1 cellular context compared by ENCODE assay signal in the genomic region with DNA sequence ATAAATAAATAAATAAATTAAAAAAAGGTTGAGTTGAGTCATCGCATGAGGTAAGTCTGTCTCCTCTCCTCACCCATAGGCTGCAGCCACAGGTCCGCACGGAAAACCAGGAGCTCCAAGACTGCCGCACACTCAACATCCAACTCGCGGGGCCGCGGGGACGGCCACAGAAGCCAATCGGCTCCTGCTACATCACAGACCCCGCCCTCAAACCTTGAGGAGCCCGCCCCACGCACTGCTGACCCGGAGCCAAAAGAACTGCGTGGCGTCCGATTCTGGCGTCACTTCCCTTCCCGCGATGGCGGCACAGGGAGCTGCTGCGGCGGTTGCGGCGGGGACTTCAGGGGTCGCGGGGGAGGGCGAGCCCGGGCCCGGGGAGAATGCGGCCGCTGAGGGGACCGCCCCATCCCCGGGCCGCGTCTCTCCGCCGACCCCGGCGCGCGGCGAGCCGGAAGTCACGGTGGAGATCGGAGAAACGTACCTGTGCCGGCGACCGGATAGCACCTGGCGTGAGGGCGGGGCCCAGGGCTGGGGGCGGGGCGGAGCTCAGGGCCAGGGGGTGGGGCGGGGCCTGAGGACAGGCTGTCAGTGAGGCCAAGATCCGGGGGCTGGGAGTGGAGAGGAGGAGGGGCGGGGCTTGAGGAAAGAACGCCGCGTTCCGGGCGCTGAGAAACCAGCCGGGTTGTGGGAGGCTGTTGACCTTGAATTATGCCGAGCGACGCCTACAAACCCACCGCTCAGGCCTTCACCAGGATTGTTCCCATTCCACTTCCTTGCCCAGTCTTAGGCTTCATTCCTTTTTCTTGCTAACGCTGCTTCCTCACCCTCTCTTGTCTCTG.
TF ChIP-seq lines count a peak whose summit lies in the region.

A gene (plus strand): TSS at position 281 of the 839 bp plus-strand sequence. CDS start 18 bp downstream, at position 299.

TF ChIP-seq in HepG2, 621 proteins besides CTCF, POLR2A, EP300 and RAD21 (continued from another document and continues in another):
- TF ChIP-seq, protein P1, sequence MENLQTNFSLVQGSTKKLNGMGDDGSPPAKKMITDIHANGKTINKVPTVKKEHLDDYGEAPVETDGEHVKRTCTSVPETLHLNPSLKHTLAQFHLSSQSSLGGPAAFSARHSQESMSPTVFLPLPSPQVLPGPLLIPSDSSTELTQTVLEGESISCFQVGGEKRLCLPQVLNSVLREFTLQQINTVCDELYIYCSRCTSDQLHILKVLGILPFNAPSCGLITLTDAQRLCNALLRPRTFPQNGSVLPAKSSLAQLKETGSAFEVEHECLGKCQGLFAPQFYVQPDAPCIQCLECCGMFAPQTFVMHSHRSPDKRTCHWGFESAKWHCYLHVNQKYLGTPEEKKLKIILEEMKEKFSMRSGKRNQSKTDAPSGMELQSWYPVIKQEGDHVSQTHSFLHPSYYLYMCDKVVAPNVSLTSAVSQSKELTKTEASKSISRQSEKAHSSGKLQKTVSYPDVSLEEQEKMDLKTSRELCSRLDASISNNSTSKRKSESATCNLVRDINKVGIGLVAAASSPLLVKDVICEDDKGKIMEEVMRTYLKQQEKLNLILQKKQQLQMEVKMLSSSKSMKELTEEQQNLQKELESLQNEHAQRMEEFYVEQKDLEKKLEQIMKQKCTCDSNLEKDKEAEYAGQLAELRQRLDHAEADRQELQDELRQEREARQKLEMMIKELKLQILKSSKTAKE (CRISPR knock-in tag; IDR thresholded peaks at IDR 0.05; ENCODE audit: borderline replicate concordance): peak; percentile 65
- TF ChIP-seq ZNF274 (CRISPR knock-in tag; IDR thresholded peaks at IDR 0.05) (peak; percentile 80; the same call in 1 of the 2 replicates), ZFP82 (CRISPR knock-in tag; IDR thresholded peaks at IDR 0.05; ENCODE audit: borderline replicate concordance) (0 out of 2 replicates have a peak, but pooled peaks have one; percentile 76), POLR2AphosphoS2 (IDR thresholded peaks at IDR 0.05; ENCODE audit: low read depth, low read length) (peak; percentile 65; the same call in 1 of the 2 replicates), HMGA1 (CRISPR knock-in tag; conservative IDR thresholded peaks at IDR 0.05) (no peak), ZNF660 (CRISPR knock-in tag; IDR thresholded peaks at IDR 0.05; ENCODE audit: borderline replicate concordance, low read depth) (no peak), ZNF775 (CRISPR knock-in tag; IDR thresholded peaks at IDR 0.05; ENCODE audit: borderline replicate concordance) (0 out of 2 replicates have a peak, but pooled peaks have one; percentile 28), ZNF10 (CRISPR knock-in tag; IDR thresholded peaks at IDR 0.05; ENCODE audit: borderline replicate concordance, low read depth) (no peak), ZNF589 (CRISPR knock-in tag; conservative IDR thresholded peaks at IDR 0.05) (peak; percentile 71; the same call in 1 of the 2 replicates), GATA4 (IDR thresholded peaks at IDR 0.05; ENCODE audit: borderline replicate concordance, low read depth) (no peak), NAIF1 (CRISPR knock-in tag; IDR thresholded peaks at IDR 0.05; ENCODE audit: borderline replicate concordance) (no peak), SMYD3 (CRISPR knock-in tag; IDR thresholded peaks at IDR 0.05) (0 out of 2 replicates have a peak, but pooled peaks have one; percentile 66), ZBTB21 (CRISPR knock-in tag; IDR thresholded peaks at IDR 0.05) (peak; percentile 97), NONO (IDR thresholded peaks at IDR 0.05) (no peak), NONO (CRISPR knock-in tag; conservative IDR thresholded peaks at IDR 0.05) (peak; percentile 98), RXRB (CRISPR knock-in tag; IDR thresholded peaks at IDR 0.05; ENCODE audit: borderline replicate concordance) (peak; percentile 41; the same call in 1 of the 2 replicates), ATF7 (IDR thresholded peaks at IDR 0.05) (no peak), ATF7 (CRISPR knock-in tag; IDR thresholded peaks at IDR 0.05) (peak; percentile 45), KLF15 (CRISPR knock-in tag; IDR thresholded peaks at IDR 0.05; ENCODE audit: borderline replicate concordance) (no peak), MXI1 (IDR thresholded peaks at IDR 0.05; ENCODE audit: borderline replicate concordance, low read depth, low read length) (peak; percentile 64; the same call in 2 of the 3 replicates), ZNF543 (CRISPR knock-in tag; IDR thresholded peaks at IDR 0.05) (peak; percentile 93; the same call in 1 of the 2 replicates), ZEB1 (IDR thresholded peaks at IDR 0.05; ENCODE audit: insufficient replicate concordance, low read depth) (peak; percentile 96), ZNF317 (CRISPR knock-in tag; IDR thresholded peaks at IDR 0.05) (no peak), SP4 (CRISPR knock-in tag; IDR thresholded peaks at IDR 0.05) (peak; percentile 97), ZNF510 (CRISPR knock-in tag; IDR thresholded peaks at IDR 0.05; ENCODE audit: low read depth) (0 out of 2 replicates have a peak, but pooled peaks have one; percentile 58), PHF8 (CRISPR knock-in tag; IDR thresholded peaks at IDR 0.05) (peak; percentile 88), ZNF761 (CRISPR knock-in tag; conservative IDR thresholded peaks at IDR 0.05) (0 out of 2 replicates have a peak, but pooled peaks have one; percentile 44), FOXA3 (CRISPR knock-in tag; IDR thresholded peaks at IDR 0.05) (peak; percentile 56)
- TF ChIP-seq, protein P2, sequence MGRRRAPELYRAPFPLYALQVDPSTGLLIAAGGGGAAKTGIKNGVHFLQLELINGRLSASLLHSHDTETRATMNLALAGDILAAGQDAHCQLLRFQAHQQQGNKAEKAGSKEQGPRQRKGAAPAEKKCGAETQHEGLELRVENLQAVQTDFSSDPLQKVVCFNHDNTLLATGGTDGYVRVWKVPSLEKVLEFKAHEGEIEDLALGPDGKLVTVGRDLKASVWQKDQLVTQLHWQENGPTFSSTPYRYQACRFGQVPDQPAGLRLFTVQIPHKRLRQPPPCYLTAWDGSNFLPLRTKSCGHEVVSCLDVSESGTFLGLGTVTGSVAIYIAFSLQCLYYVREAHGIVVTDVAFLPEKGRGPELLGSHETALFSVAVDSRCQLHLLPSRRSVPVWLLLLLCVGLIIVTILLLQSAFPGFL (CRISPR knock-in tag; IDR thresholded peaks at IDR 0.05): no peak
- TF ChIP-seq, protein P3, sequence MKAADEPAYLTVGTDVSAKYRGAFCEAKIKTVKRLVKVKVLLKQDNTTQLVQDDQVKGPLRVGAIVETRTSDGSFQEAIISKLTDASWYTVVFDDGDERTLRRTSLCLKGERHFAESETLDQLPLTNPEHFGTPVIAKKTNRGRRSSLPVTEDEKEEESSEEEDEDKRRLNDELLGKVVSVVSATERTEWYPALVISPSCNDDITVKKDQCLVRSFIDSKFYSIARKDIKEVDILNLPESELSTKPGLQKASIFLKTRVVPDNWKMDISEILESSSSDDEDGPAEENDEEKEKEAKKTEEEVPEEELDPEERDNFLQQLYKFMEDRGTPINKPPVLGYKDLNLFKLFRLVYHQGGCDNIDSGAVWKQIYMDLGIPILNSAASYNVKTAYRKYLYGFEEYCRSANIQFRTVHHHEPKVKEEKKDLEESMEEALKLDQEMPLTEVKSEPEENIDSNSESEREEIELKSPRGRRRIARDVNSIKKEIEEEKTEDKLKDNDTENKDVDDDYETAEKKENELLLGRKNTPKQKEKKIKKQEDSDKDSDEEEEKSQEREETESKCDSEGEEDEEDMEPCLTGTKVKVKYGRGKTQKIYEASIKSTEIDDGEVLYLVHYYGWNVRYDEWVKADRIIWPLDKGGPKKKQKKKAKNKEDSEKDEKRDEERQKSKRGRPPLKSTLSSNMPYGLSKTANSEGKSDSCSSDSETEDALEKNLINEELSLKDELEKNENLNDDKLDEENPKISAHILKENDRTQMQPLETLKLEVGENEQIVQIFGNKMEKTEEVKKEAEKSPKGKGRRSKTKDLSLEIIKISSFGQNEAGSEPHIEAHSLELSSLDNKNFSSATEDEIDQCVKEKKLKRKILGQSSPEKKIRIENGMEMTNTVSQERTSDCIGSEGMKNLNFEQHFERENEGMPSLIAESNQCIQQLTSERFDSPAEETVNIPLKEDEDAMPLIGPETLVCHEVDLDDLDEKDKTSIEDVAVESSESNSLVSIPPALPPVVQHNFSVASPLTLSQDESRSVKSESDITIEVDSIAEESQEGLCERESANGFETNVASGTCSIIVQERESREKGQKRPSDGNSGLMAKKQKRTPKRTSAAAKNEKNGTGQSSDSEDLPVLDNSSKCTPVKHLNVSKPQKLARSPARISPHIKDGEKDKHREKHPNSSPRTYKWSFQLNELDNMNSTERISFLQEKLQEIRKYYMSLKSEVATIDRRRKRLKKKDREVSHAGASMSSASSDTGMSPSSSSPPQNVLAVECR (CRISPR knock-in tag; IDR thresholded peaks at IDR 0.05; ENCODE audit: borderline replicate concordance): peak; percentile 93
- TF ChIP-seq, protein P4, sequence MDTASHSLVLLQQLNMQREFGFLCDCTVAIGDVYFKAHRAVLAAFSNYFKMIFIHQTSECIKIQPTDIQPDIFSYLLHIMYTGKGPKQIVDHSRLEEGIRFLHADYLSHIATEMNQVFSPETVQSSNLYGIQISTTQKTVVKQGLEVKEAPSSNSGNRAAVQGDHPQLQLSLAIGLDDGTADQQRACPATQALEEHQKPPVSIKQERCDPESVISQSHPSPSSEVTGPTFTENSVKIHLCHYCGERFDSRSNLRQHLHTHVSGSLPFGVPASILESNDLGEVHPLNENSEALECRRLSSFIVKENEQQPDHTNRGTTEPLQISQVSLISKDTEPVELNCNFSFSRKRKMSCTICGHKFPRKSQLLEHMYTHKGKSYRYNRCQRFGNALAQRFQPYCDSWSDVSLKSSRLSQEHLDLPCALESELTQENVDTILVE (CRISPR knock-in tag; IDR thresholded peaks at IDR 0.05): peak; percentile 98
- TF ChIP-seq, protein P5, sequence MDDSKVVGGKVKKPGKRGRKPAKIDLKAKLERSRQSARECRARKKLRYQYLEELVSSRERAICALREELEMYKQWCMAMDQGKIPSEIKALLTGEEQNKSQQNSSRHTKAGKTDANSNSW (CRISPR knock-in tag; IDR thresholded peaks at IDR 0.05; ENCODE audit: borderline replicate concordance): peak; percentile 76; the same call in 1 of the 2 replicates
- TF ChIP-seq, protein P6, sequence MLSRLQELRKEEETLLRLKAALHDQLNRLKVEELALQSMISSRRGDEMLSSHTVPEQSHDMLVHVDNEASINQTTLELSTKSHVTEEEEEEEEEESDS (CRISPR knock-in tag; IDR thresholded peaks at IDR 0.05; ENCODE audit: borderline replicate concordance): 0 out of 2 replicates have a peak, but pooled peaks have one; percentile 83
- TF ChIP-seq, protein P7, sequence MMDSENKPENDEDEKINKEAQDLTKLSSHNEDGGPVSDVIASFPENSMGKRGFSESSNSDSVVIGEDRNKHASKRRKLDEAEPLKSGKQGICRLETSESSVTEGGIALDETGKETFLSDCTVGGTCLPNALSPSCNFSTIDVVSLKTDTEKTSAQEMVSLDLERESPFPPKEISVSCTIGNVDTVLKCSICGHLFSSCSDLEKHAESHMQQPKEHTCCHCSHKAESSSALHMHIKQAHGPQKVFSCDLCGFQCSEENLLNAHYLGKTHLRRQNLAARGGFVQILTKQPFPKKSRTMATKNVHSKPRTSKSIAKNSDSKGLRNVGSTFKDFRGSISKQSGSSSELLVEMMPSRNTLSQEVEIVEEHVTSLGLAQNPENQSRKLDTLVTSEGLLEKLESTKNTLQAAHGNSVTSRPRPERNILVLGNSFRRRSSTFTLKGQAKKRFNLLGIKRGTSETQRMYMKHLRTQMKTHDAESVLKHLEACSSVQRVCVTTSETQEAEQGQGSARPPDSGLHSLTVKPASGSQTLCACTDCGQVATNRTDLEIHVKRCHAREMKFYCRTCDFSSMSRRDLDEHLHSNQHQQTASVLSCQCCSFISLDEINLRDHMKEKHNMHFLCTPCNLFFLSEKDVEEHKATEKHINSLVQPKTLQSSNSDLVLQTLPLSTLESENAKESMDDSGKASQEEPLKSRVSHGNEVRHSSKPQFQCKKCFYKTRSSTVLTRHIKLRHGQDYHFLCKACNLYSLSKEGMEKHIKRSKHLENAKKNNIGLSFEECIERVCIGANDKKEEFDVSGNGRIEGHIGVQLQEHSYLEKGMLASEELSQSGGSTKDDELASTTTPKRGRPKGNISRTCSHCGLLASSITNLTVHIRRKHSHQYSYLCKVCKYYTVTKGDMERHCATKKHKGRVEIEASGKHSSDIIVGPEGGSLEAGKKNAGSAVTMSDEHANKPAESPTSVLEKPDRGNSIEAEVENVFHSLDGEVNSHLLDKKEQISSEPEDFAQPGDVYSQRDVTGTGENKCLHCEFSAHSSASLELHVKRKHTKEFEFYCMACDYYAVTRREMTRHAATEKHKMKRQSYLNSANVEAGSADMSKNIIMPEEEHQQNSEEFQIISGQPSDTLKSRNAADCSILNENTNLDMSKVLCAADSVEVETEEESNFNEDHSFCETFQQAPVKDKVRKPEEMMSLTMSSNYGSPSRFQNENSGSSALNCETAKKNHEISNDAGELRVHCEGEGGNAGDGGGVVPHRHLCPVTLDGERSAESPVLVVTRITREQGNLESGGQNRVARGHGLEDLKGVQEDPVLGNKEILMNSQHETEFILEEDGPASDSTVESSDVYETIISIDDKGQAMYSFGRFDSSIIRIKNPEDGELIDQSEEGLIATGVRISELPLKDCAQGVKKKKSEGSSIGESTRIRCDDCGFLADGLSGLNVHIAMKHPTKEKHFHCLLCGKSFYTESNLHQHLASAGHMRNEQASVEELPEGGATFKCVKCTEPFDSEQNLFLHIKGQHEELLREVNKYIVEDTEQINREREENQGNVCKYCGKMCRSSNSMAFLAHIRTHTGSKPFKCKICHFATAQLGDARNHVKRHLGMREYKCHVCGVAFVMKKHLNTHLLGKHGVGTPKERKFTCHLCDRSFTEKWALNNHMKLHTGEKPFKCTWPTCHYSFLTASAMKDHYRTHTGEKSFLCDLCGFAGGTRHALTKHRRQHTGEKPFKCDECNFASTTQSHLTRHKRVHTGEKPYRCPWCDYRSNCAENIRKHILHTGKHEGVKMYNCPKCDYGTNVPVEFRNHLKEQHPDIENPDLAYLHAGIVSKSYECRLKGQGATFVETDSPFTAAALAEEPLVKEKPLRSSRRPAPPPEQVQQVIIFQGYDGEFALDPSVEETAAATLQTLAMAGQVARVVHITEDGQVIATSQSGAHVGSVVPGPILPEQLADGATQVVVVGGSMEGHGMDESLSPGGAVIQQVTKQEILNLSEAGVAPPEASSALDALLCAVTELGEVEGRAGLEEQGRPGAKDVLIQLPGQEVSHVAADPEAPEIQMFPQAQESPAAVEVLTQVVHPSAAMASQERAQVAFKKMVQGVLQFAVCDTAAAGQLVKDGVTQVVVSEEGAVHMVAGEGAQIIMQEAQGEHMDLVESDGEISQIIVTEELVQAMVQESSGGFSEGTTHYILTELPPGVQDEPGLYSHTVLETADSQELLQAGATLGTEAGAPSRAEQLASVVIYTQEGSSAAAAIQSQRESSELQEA (CRISPR knock-in tag; IDR thresholded peaks at IDR 0.05; ENCODE audit: not compliant biosample characterization): peak; percentile 88
- TF ChIP-seq, protein P8, sequence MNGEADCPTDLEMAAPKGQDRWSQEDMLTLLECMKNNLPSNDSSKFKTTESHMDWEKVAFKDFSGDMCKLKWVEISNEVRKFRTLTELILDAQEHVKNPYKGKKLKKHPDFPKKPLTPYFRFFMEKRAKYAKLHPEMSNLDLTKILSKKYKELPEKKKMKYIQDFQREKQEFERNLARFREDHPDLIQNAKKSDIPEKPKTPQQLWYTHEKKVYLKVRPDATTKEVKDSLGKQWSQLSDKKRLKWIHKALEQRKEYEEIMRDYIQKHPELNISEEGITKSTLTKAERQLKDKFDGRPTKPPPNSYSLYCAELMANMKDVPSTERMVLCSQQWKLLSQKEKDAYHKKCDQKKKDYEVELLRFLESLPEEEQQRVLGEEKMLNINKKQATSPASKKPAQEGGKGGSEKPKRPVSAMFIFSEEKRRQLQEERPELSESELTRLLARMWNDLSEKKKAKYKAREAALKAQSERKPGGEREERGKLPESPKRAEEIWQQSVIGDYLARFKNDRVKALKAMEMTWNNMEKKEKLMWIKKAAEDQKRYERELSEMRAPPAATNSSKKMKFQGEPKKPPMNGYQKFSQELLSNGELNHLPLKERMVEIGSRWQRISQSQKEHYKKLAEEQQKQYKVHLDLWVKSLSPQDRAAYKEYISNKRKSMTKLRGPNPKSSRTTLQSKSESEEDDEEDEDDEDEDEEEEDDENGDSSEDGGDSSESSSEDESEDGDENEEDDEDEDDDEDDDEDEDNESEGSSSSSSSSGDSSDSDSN (CRISPR knock-in tag; IDR thresholded peaks at IDR 0.05): peak; percentile 36; the same call in 1 of the 2 replicates
